ENCODE assay signal across 8 cellular contexts in the genomic region with DNA sequence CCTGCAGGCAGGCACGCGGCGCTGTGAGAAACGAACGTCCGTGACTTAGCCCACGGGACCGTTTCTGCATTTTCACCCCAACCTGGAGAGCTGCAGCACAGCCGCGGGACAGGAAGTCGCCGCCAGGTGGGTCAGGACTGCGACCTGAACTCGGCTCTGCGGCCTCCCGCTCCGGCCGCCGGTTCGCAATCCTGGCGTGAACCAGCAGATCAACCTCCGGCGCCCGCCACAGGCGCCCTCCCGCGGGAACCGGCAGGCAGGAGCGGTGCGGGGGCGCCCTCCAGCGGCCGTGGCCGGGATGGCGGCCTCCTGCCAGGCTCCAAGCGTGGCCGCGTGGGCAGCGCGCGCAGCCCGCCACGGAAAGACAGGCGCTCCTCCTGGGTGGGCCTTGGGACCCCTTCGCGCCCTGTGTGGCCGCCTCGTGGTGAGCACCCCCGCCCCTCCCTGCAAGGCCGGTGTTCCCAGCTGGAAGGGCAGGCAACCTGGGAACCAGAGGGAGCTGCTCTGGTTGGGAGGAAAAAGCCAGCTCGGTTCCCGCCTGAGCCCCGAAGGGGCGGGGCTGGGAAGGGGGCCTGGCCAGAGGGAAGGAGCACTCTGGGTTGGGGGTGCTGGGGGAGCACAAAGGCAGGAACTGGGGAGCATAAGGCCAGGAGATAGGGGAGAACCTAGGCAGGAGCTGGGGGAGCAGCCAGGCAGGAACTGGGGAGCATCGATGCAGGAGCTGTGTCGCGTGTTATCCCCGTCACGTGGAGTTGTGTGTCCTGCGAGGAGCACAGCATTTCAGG. TPM values are rescaled to one million over a fixed set of nuclear protein-coding genes. Genes with fewer than 3 reads are reported as not detected.
DNase-seq lines count a peak whose midpoint lies in the region; ATAC-seq, FAIRE-seq and TF ChIP-seq lines count a peak whose summit lies in the region.

No MANE protein-coding gene starts in this region.

- intact Hi-C loops in activated naive CD4-positive, alpha-beta T cell treated with anti-CD3 and anti-CD28 coated beads for 36 hours (cut with micrococcal nuclease): loop anchor here (1.0 to 10.0 kb wide), 7 partner anchors 87 to 450 kb away; a partner anchor contains a TSS
- intact Hi-C loops in testis (cut with DNase I; ENCODE audit: low total_unique reads): loop anchor here (5.0 kb wide), 1 partner anchor 232 kb away; no protein-coding TSS in a partner anchor

- H2AFZ ChIP-seq in osteoblast (ENCODE audit: low read length): peak overlapping the region; percentile 84

- in situ Hi-C loops in SK-MEL-5 (cut with HindIII; ENCODE audit: low pct_unique_long_range_greater_than_20kb, low sequenced_read_pairs): no loop called here

- DNase-seq in D721Med (ENCODE audit: insufficient read length, low spot score) (peak; percentile 66), MG63 (peak; percentile 90), SK-MEL-5 (ENCODE audit: low read depth, low spot score) (peak; percentile 90), glutamatergic neuron (peak; percentile 93), osteoblast (ENCODE audit: insufficient read length, low spot score, missing footprints) (peak; percentile 99), testis (peak; percentile 92)
- DNase-seq in activated naive CD4-positive, alpha-beta T cell treated with anti-CD3 and anti-CD28 coated beads for 36 hours: peak; percentile 88

- H3K4me3 ChIP-seq in MG63 (peak overlapping the region; percentile 34), osteoblast (ENCODE audit: insufficient read depth, low read length) (peak overlapping the region; percentile 65), testis (peak overlapping the region; percentile 31 to 46)

- no peaks in the 10 kb centered on the region for H4K20me1 ChIP-seq in osteoblast (ENCODE audit: insufficient read depth, low read length)

- peak overlapping the region; percentile 85 for H3K4me2 ChIP-seq in osteoblast (ENCODE audit: insufficient read depth, low read length)

- peak overlapping the region; percentile 18 for H3K4me3 Mint-ChIP-seq in activated naive CD4-positive, alpha-beta T cell treated with anti-CD3 and anti-CD28 coated beads for 36 hours
- H3K4me3 Mint-ChIP-seq in glutamatergic neuron (ENCODE audit: unreplicated experiment): no peak overlapping the region

- no peak for FAIRE-seq in D721Med (lab: Jason Lieb, UNC)

- CTCF ChIA-PET in activated naive CD4-positive, alpha-beta T cell treated with anti-CD3 and anti-CD28 coated beads for 36 hours (lab: Charles Lee): interaction anchor here (0.6 to 1.9 kb wide), 40 partner anchors 9 to 341 kb away, joined by 3 to 27 read pairs (median 4); a partner anchor contains a TSS

- no peaks in the 10 kb centered on the region for H3K9me3 ChIP-seq in MG63
- no peaks in the 10 kb centered on the region for H3K9me3 ChIP-seq in osteoblast (ENCODE audit: low read depth, low read length)
- no peaks in the 10 kb centered on the region for H3K9me3 ChIP-seq in testis

- peaks cover 20% of the 10 kb centered on the region for H3K4me1 Mint-ChIP-seq in activated naive CD4-positive, alpha-beta T cell treated with anti-CD3 and anti-CD28 coated beads for 36 hours (ENCODE audit: low read depth)
- peaks cover 25% of the 10 kb centered on the region for H3K4me1 Mint-ChIP-seq in glutamatergic neuron (ENCODE audit: low read depth, unreplicated experiment)

- H3K27me3 ChIP-seq in MG63 (no peaks in the 10 kb centered on the region), osteoblast (ENCODE audit: insufficient read depth, low read length) (no peaks in the 10 kb centered on the region), testis (no peaks in the 10 kb centered on the region)

- no peaks in the 10 kb centered on the region for H3K36me3 Mint-ChIP-seq in activated naive CD4-positive, alpha-beta T cell treated with anti-CD3 and anti-CD28 coated beads for 36 hours (ENCODE audit: low read depth)
- no peaks in the 10 kb centered on the region for H3K36me3 Mint-ChIP-seq in glutamatergic neuron (ENCODE audit: unreplicated experiment)

- 6 to 13% methylated on average over 6 to 50 of the region's 60 CpGs for WGBS in testis, 2 donors

- H3K9me3 Mint-ChIP-seq in activated naive CD4-positive, alpha-beta T cell treated with anti-CD3 and anti-CD28 coated beads for 36 hours: no peaks in the 10 kb centered on the region
- H3K9me3 Mint-ChIP-seq in glutamatergic neuron (ENCODE audit: unreplicated experiment): peaks cover 7% of the 10 kb centered on the region

- H3K4me1 ChIP-seq in osteoblast (ENCODE audit: insufficient read depth, low read length) (peaks cover 25% of the 10 kb centered on the region), testis (peaks cover 30% of the 10 kb centered on the region)

- H3K27ac ChIP-seq in osteoblast (ENCODE audit: low read depth, low read length): no peak overlapping the region
- H3K27ac ChIP-seq in testis: no peak overlapping the region

- peaks cover 21% of the 10 kb centered on the region for H3K27me3 Mint-ChIP-seq in activated naive CD4-positive, alpha-beta T cell treated with anti-CD3 and anti-CD28 coated beads for 36 hours (ENCODE audit: low read depth)
- peaks cover 13% of the 10 kb centered on the region for H3K27me3 Mint-ChIP-seq in glutamatergic neuron (ENCODE audit: unreplicated experiment)

- no peaks in the 10 kb centered on the region for H3K79me2 ChIP-seq in osteoblast (ENCODE audit: insufficient read depth, low read length)

- no peak for TF ChIP-seq POLR2A in testis (IDR thresholded peaks at IDR 0.05)

- H3K36me3 ChIP-seq in MG63 (no peaks in the 10 kb centered on the region), osteoblast (ENCODE audit: insufficient read depth, low read length) (no peaks in the 10 kb centered on the region), testis (ENCODE audit: low read depth, missing control alignments) (no peaks in the 10 kb centered on the region)

- H3K27ac Mint-ChIP-seq in activated naive CD4-positive, alpha-beta T cell treated with anti-CD3 and anti-CD28 coated beads for 36 hours: no peak overlapping the region
- H3K27ac Mint-ChIP-seq in glutamatergic neuron (ENCODE audit: unreplicated experiment): no peak overlapping the region

- TF ChIP-seq CTCF in D721Med (IDR thresholded peaks at IDR 0.05; ENCODE audit: insufficient read depth, missing control alignments): peak; percentile 98
- peak; percentile 100 for TF ChIP-seq CTCF in glutamatergic neuron (IDR thresholded peaks at IDR 0.05; ENCODE audit: partially characterized antibody, unreplicated experiment)
- TF ChIP-seq CTCF in osteoblast (IDR thresholded peaks at IDR 0.05; ENCODE audit: extremely low read depth, low read depth, low read length): peak; percentile 76
- peak; percentile 97 to 99 (median 98) for TF ChIP-seq CTCF in testis (IDR thresholded peaks at IDR 0.05)

- peak; percentile 52 for ATAC-seq in GM21786 (IDR thresholded peaks at IDR 0.05; ENCODE audit: unreplicated experiment)

RNA-seq across cellular contexts. Expression of a gene that starts 28.2 kb away (rescaled TPM):
- total RNA-seq in MG63 (2014; rRNA removed; shearing (Covaris generic); ENCODE audit: low replicate concordance): 5,061 and 6,321 TPM in 2 replicates
- 6,652 and 7,362 TPM in 2 replicates for total RNA-seq in SK-MEL-5 (2014; rRNA removed; shearing (Covaris generic))
- polyA plus RNA-seq in SK-MEL-5 (2015; cell fraction: cytosol; rRNA removed): 14,079 and 14,098 TPM in 2 replicates
- polyA plus RNA-seq in SK-MEL-5 (2015; cell fraction: nucleus; rRNA removed): 2,992 and 3,106 TPM in 2 replicates
- 1,000 to 10,000 TPM; 2,881 to 2,925 TPM for total RNA-seq in activated naive CD4-positive, alpha-beta T cell treated with anti-CD3 and anti-CD28 coated beads for 36 hours
- total RNA-seq in glutamatergic neuron (ENCODE audit: unreplicated experiment): 5,342 TPM
- total RNA-seq in osteoblast: 10,373 and 13,273 TPM in 2 replicates
- 1,000 to 10,000 TPM; 1,790 to 2,057 TPM for total RNA-seq in testis
- polyA plus RNA-seq in testis (ENCODE audit: insufficient read depth, low read depth, low replicate concordance): 1,571 TPM

RNA-seq across cellular contexts. Expression of a gene that starts 43.8 kb away (rescaled TPM):
- 0.12 TPM in 1 of 2 replicates, not detected in the other for total RNA-seq in MG63 (2014; rRNA removed; shearing (Covaris generic); ENCODE audit: low replicate concordance)
- 0.34 TPM in 1 of 2 replicates, not detected in the other for total RNA-seq in SK-MEL-5 (2014; rRNA removed; shearing (Covaris generic))
- 0.08 and 0.64 TPM in 2 replicates for polyA plus RNA-seq in SK-MEL-5 (2015; cell fraction: cytosol; rRNA removed)
- 1.1 TPM in 1 of 2 replicates, not detected in the other for polyA plus RNA-seq in SK-MEL-5 (2015; cell fraction: nucleus; rRNA removed)
- total RNA-seq in activated naive CD4-positive, alpha-beta T cell treated with anti-CD3 and anti-CD28 coated beads for 36 hours: not detected
- 6.1 TPM for total RNA-seq in glutamatergic neuron (ENCODE audit: unreplicated experiment)
- total RNA-seq in osteoblast: 2.9 and 5.1 TPM in 2 replicates
- 1 to 10 TPM; 3.5 to 4.0 TPM for total RNA-seq in testis
- polyA plus RNA-seq in testis (ENCODE audit: insufficient read depth, low read depth, low replicate concordance): 0.37 TPM
